Comparison of ENCODE assay signal across 1 cellular context in the genomic region with DNA sequence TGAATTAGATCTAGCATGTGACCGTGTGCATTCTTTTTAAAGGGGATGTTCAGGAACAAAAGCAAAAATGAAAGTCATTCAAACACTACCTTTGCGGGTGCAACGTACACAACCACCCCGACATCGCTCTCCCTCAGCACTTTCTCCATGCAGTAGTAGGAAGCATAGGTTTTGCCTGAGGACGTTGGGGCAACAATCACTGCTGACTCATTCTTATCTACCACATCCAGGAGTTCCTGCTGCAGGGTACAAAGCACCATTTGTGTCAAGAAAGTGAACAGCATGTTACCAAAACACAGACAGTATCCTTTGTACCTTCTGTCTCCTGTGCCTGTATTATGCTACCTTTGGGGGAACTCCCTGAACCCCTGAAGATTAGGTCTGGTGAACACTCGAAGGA.
TF ChIP-seq lines count a peak whose summit lies in the region.

No MANE protein-coding gene starts in this region.

TF ChIP-seq in HepG2, 621 proteins besides CTCF, POLR2A, EP300 and RAD21 (continued from another document):
- TF ChIP-seq THAP9 (CRISPR knock-in tag; IDR thresholded peaks at IDR 0.05; ENCODE audit: borderline replicate concordance) (no peak), KLF6 (CRISPR knock-in tag; IDR thresholded peaks at IDR 0.05) (no peak), FOXO1 (CRISPR knock-in tag; IDR thresholded peaks at IDR 0.05) (no peak), ATF1 (CRISPR knock-in tag; IDR thresholded peaks at IDR 0.05) (no peak), ZNF446 (CRISPR knock-in tag; IDR thresholded peaks at IDR 0.05) (no peak), ZNF136 (CRISPR knock-in tag; IDR thresholded peaks at IDR 0.05; ENCODE audit: low read depth) (no peak), FOXA3 (CRISPR knock-in tag; IDR thresholded peaks at IDR 0.05) (no peak)
- TF ChIP-seq, protein P1, sequence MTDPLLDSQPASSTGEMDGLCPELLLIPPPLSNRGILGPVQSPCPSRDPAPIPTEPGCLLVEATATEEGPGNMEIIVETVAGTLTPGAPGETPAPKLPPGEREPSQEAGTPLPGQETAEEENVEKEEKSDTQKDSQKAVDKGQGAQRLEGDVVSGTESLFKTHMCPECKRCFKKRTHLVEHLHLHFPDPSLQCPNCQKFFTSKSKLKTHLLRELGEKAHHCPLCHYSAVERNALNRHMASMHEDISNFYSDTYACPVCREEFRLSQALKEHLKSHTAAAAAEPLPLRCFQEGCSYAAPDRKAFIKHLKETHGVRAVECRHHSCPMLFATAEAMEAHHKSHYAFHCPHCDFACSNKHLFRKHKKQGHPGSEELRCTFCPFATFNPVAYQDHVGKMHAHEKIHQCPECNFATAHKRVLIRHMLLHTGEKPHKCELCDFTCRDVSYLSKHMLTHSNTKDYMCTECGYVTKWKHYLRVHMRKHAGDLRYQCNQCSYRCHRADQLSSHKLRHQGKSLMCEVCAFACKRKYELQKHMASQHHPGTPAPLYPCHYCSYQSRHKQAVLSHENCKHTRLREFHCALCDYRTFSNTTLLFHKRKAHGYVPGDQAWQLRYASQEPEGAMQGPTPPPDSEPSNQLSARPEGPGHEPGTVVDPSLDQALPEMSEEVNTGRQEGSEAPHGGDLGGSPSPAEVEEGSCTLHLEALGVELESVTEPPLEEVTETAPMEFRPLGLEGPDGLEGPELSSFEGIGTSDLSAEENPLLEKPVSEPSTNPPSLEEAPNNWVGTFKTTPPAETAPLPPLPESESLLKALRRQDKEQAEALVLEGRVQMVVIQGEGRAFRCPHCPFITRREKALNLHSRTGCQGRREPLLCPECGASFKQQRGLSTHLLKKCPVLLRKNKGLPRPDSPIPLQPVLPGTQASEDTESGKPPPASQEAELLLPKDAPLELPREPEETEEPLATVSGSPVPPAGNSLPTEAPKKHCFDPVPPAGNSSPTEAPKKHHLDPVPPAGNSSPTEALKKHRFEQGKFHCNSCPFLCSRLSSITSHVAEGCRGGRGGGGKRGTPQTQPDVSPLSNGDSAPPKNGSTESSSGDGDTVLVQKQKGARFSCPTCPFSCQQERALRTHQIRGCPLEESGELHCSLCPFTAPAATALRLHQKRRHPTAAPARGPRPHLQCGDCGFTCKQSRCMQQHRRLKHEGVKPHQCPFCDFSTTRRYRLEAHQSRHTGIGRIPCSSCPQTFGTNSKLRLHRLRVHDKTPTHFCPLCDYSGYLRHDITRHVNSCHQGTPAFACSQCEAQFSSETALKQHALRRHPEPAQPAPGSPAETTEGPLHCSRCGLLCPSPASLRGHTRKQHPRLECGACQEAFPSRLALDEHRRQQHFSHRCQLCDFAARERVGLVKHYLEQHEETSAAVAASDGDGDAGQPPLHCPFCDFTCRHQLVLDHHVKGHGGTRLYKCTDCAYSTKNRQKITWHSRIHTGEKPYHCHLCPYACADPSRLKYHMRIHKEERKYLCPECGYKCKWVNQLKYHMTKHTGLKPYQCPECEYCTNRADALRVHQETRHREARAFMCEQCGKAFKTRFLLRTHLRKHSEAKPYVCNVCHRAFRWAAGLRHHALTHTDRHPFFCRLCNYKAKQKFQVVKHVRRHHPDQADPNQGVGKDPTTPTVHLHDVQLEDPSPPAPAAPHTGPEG (CRISPR knock-in tag; IDR thresholded peaks at IDR 0.05), result no peak
- TF ChIP-seq, protein P2, sequence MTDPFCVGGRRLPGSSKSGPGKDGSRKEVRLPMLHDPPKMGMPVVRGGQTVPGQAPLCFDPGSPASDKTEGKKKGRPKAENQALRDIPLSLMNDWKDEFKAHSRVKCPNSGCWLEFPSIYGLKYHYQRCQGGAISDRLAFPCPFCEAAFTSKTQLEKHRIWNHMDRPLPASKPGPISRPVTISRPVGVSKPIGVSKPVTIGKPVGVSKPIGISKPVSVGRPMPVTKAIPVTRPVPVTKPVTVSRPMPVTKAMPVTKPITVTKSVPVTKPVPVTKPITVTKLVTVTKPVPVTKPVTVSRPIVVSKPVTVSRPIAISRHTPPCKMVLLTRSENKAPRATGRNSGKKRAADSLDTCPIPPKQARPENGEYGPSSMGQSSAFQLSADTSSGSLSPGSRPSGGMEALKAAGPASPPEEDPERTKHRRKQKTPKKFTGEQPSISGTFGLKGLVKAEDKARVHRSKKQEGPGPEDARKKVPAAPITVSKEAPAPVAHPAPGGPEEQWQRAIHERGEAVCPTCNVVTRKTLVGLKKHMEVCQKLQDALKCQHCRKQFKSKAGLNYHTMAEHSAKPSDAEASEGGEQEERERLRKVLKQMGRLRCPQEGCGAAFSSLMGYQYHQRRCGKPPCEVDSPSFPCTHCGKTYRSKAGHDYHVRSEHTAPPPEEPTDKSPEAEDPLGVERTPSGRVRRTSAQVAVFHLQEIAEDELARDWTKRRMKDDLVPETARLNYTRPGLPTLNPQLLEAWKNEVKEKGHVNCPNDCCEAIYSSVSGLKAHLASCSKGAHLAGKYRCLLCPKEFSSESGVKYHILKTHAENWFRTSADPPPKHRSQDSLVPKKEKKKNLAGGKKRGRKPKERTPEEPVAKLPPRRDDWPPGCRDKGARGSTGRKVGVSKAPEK (CRISPR knock-in tag; IDR thresholded peaks at IDR 0.05; ENCODE audit: borderline replicate concordance), result no peak
- TF ChIP-seq, protein P3, sequence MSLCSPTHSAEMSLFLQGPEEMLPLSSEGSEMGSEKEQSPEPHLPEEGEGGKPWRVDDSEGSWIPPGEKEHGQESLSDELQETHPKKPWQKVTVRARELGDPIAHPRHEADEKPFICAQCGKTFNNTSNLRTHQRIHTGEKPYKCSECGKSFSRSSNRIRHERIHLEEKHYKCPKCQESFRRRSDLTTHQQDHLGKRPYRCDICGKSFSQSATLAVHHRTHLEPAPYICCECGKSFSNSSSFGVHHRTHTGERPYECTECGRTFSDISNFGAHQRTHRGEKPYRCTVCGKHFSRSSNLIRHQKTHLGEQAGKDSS (CRISPR knock-in tag; IDR thresholded peaks at IDR 0.05; ENCODE audit: borderline replicate concordance, low read depth), result no peak
- TF ChIP-seq, protein P4, sequence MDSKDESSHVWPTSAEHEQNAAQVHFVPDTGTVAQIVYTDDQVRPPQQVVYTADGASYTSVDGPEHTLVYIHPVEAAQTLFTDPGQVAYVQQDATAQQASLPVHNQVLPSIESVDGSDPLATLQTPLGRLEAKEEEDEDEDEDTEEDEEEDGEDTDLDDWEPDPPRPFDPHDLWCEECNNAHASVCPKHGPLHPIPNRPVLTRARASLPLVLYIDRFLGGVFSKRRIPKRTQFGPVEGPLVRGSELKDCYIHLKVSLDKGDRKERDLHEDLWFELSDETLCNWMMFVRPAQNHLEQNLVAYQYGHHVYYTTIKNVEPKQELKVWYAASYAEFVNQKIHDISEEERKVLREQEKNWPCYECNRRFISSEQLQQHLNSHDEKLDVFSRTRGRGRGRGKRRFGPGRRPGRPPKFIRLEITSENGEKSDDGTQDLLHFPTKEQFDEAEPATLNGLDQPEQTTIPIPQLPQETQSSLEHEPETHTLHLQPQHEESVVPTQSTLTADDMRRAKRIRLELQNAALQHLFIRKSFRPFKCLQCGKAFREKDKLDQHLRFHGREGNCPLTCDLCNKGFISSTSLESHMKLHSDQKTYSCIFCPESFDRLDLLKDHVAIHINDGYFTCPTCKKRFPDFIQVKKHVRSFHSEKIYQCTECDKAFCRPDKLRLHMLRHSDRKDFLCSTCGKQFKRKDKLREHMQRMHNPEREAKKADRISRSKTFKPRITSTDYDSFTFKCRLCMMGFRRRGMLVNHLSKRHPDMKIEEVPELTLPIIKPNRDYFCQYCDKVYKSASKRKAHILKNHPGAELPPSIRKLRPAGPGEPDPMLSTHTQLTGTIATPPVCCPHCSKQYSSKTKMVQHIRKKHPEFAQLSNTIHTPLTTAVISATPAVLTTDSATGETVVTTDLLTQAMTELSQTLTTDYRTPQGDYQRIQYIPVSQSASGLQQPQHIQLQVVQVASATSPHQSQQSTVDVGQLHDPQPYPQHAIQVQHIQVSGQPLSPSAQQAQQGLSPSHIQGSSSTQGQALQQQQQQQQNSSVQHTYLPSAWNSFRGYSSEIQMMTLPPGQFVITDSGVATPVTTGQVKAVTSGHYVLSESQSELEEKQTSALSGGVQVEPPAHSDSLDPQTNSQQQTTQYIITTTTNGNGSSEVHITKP (CRISPR knock-in tag; IDR thresholded peaks at IDR 0.05; ENCODE audit: low read depth), result no peak
TF ChIP-seq in HepG2: peak in this region for 0.
